In genomic region chr19:1041835-1042685, GRCh38 we compare ENCODE assay signal across 13 cellular contexts. TPM values are rescaled to one million over a fixed set of nuclear protein-coding genes. Genes with fewer than 3 reads are reported as not detected.
DNase-seq lines count a peak whose midpoint lies in the region; ATAC-seq and TF ChIP-seq lines count a peak whose summit lies in the region.
"Had no signal": no experiment of that assay in that cellular context is flagged by ENCODE, and none has a peak within 500 bp of the region (broad histone marks: within the 10 kb centered on the region; RNA-seq: fewer than 3 reads in every experiment).

No MANE protein-coding gene starts in this region.

- H3K4me3 ChIP-seq in suprapubic skin, result peak overlapping the region; percentile 54
- no peak overlapping the region for H3K4me3 ChIP-seq in SK-N-SH (ENCODE audit: low read depth in 2 of 2, low read length in 1 of 2)

- TF ChIP-seq RAD21 in SK-N-SH (IDR thresholded peaks at IDR 0.05; ENCODE audit: low read length), result no peak

- H3K36me3 ChIP-seq in suprapubic skin (peaks cover 14% of the 10 kb centered on the region), SK-N-SH (replicated peaks in 1 of 2; ENCODE audit: control insufficient read depth in 1 of 2, insufficient read depth in 2 of 2, low read length in 1 of 2) (peaks cover 8% of the 10 kb centered on the region in 2 experiments)

- H3K27me3 ChIP-seq in suprapubic skin (no peaks in the 10 kb centered on the region), SK-N-SH (ENCODE audit: insufficient read depth) (no peaks in the 10 kb centered on the region)
- H3K27me3 ChIP-seq: SJSA1 had no signal

- POLR2A ChIA-PET in RWPE1 (lab: Yijun Ruan, JAX; ENCODE audit: low non-redundant PET), result no interaction called here
- POLR2A ChIA-PET in SK-N-SH (lab: Yijun Ruan, JAX), result interaction anchor here (0.8 to 1.2 kb wide), 3 partner anchors 15 to 62 kb away, joined by 3 to 4 read pairs (median 3); partner anchors contain the start of gene GPX4

- H3K79me2 ChIP-seq in SK-N-SH (ENCODE audit: insufficient read depth), result no peaks in the 10 kb centered on the region

- CTCF ChIA-PET in RWPE1 (lab: Yijun Ruan, JAX) (interaction anchor here (0.5 to 0.6 kb wide), 2 partner anchors 43 to 185 kb away, joined by 3 read pairs; no protein-coding TSS in a partner anchor), SK-N-SH (lab: Yijun Ruan, JAX) (interaction anchor here (0.6 to 1.8 kb wide), 7 partner anchors 12 to 202 kb away, joined by 3 to 6 read pairs (median 3); no protein-coding TSS in a partner anchor)

- peak; percentile 70 for DNase-seq in Right ventricle myocardium inferior (ENCODE audit: missing footprints)
- no peak for DNase-seq in cardiac septum (ENCODE audit: low spot score)
- no peak for DNase-seq in RWPE1 (ENCODE audit: low spot score)
- DNase-seq in islet precursor cell, result peak; percentile 48
- DNase-seq in suprapubic skin (ENCODE audit: low spot score in 2 of 2), result peak in 1 of 2 donors; percentile 87
- no peak for DNase-seq in SK-N-SH
- no peak for DNase-seq in posterior vena cava (ENCODE audit: low spot score)

- no CpG with 5 or more reads among the region's 43 CpGs for WGBS in suprapubic skin
- 40% methylated on average over 15 of the region's 43 CpGs for WGBS in SK-N-SH (ENCODE audit: low lambda C conversion rate)

- H3K4me1 ChIP-seq in suprapubic skin (peaks cover 60% of the 10 kb centered on the region), SK-N-SH (ENCODE audit: control insufficient read depth in 1 of 2, insufficient read depth in 2 of 2, low read depth in 1 of 2, low read length in 1 of 2) (peaks cover 0 to 31% of the 10 kb centered on the region in 2 experiments; a peak in 2 of 4 replicates)

- H3K9me2 ChIP-seq in SK-N-SH, result no peaks in the 10 kb centered on the region

- TF ChIP-seq CTCF in RWPE1 (conservative IDR thresholded peaks at IDR 0.05; ENCODE audit: low read depth) (no peak), suprapubic skin (IDR thresholded peaks at IDR 0.05) (no peak), SK-N-SH (IDR thresholded peaks at IDR 0.05) (no peak)

- ATAC-seq in Right ventricle myocardium inferior (no peak), HG02678 (IDR thresholded peaks at IDR 0.05; ENCODE audit: unreplicated experiment) (no peak)

- H3K9me3 ChIP-seq in suprapubic skin, result no peaks in the 10 kb centered on the region
- H3K9me3 ChIP-seq in SK-N-SH, result no peaks in the 10 kb centered on the region
- H3K9me3 ChIP-seq: SJSA1 had no signal

- TF ChIP-seq POLR2A in suprapubic skin (IDR thresholded peaks at IDR 0.05), result no peak

- peaks cover 16% of the 10 kb centered on the region for H4K20me1 ChIP-seq in SK-N-SH (ENCODE audit: insufficient read depth)

- no peak overlapping the region for H2AFZ ChIP-seq in SK-N-SH (ENCODE audit: low read depth)

- no peak overlapping the region for H3K4me2 ChIP-seq in SK-N-SH

- H3F3A ChIP-seq in SK-N-SH (replicated peaks; ENCODE audit: insufficient read depth), result peaks cover 26% of the 10 kb centered on the region

- TF ChIP-seq EP300 in suprapubic skin (IDR thresholded peaks at IDR 0.05) (no peak), SK-N-SH (IDR thresholded peaks at IDR 0.05; ENCODE audit: borderline replicate concordance in 1 of 2, low read depth in 1 of 2, low read length in 1 of 2) (no peak)

- peak overlapping the region; percentile 81 for H3K27ac ChIP-seq in RWPE1
- H3K27ac ChIP-seq in suprapubic skin, result peak overlapping the region; percentile 69
- no peak overlapping the region for H3K27ac ChIP-seq in SK-N-SH (ENCODE audit: low read depth in 2 of 2, low read length in 1 of 2)
- H3K27ac ChIP-seq: KMS-11, SJSA1 had no signal

- H3K9ac ChIP-seq in SK-N-SH, result no peak overlapping the region
- H3K9ac ChIP-seq: KMS-11 had no signal

- intact Hi-C loops in Right ventricle myocardium inferior (cut with DNase I) (loop anchor here (5.0 kb wide), 1 partner anchor 55 kb away; the partner anchor contains the start of gene POLR2E), cardiac septum (cut with DNase I) (no loop called here), posterior vena cava (cut with DNase I) (no loop called here)

TF ChIP-seq in SK-N-SH, 30 proteins besides CTCF, POLR2A, EP300 and RAD21 (continues in another document):
- TF ChIP-seq SIN3A (IDR thresholded peaks at IDR 0.05; ENCODE audit: borderline replicate concordance, low read depth, low read length) (no peak), EZH2phosphoT487 (IDR thresholded peaks at IDR 0.05; ENCODE audit: borderline replicate concordance, low read depth) (no peak), TAF1 (IDR thresholded peaks at IDR 0.05; ENCODE audit: borderline replicate concordance, low read depth, low read length) (no peak), JUND (IDR thresholded peaks at IDR 0.05) (no peak), CHD2 (IDR thresholded peaks at IDR 0.05; ENCODE audit: low read length, partially characterized antibody) (no peak), IRF3 (IDR thresholded peaks at IDR 0.05; ENCODE audit: low read depth, low read length) (no peak), USF2 (IDR thresholded peaks at IDR 0.05; ENCODE audit: borderline replicate concordance, low read depth, low read length) (no peak), ELF1 (IDR thresholded peaks at IDR 0.05) (no peak), FOSL2 (IDR thresholded peaks at IDR 0.05; ENCODE audit: borderline replicate concordance, low read depth) (no peak)
- TF ChIP-seq, protein P1, sequence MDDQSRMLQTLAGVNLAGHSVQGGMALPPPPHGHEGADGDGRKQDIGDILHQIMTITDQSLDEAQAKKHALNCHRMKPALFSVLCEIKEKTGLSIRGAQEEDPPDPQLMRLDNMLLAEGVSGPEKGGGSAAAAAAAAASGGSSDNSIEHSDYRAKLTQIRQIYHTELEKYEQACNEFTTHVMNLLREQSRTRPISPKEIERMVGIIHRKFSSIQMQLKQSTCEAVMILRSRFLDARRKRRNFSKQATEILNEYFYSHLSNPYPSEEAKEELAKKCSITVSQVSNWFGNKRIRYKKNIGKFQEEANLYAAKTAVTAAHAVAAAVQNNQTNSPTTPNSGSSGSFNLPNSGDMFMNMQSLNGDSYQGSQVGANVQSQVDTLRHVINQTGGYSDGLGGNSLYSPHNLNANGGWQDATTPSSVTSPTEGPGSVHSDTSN (IDR thresholded peaks at IDR 0.05), result no peak
- TF ChIP-seq, protein P2, sequence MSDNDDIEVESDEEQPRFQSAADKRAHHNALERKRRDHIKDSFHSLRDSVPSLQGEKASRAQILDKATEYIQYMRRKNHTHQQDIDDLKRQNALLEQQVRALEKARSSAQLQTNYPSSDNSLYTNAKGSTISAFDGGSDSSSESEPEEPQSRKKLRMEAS (IDR thresholded peaks at IDR 0.05; ENCODE audit: low read depth), result no peak

RNA-seq across cellular contexts. Expression of gene ABCA7, which starts 2.2 kb away (rescaled TPM):
- 7.7 TPM for total RNA-seq in Right ventricle myocardium inferior
- 10.5 TPM for total RNA-seq in cardiac septum
- total RNA-seq in suprapubic skin, result 10 to 100 TPM; 29.8 to 97.6 (median 47.5) TPM
- 7.8 and 8.3 TPM in 2 replicates for polyA plus RNA-seq in SK-N-SH (2012; rRNA removed)
- polyA plus RNA-seq in SK-N-SH (2012; cell fraction: cytosol; rRNA removed), result 3.1 and 3.9 TPM in 2 replicates
- polyA plus RNA-seq in SK-N-SH (2012; cell fraction: nucleus; rRNA removed), result 53.6 and 91.8 TPM in 2 replicates
- 1 to 10 TPM; 4.0 to 4.4 TPM for total RNA-seq in posterior vena cava

RNA-seq across cellular contexts. Expression of gene CNN2, which starts 15.7 kb away (rescaled TPM):
- total RNA-seq in Right ventricle myocardium inferior (69.3 TPM), cardiac septum (44.8 TPM), suprapubic skin (10 to 100 TPM; 44.0 to 75.1 (median 68.4) TPM), posterior vena cava (100 to 1,000 TPM in 1 of 2 donors, 10 to 100 TPM in 1; 94.7 to 136 TPM)
- 152 and 279 TPM in 2 replicates for polyA plus RNA-seq in SK-N-SH (2012; rRNA removed)
- polyA plus RNA-seq in SK-N-SH (2012; cell fraction: cytosol; rRNA removed), result 125 and 167 TPM in 2 replicates
- polyA plus RNA-seq in SK-N-SH (2012; cell fraction: nucleus; rRNA removed), result 199 and 204 TPM in 2 replicates

RNA-seq across cellular contexts. Expression of gene RNU6-2, which starts 20.7 kb away (rescaled TPM):
- total RNA-seq in Right ventricle myocardium inferior (not detected), cardiac septum (not detected), suprapubic skin (not detected), posterior vena cava (not detected)
- polyA plus RNA-seq in SK-N-SH (2012; rRNA removed), result not detected in 2 replicates
- not detected in 2 replicates for polyA plus RNA-seq in SK-N-SH (2012; cell fraction: cytosol; rRNA removed)
- polyA plus RNA-seq in SK-N-SH (2012; cell fraction: nucleus; rRNA removed), result not detected in 2 replicates
- total RNA-seq: dermis microvascular lymphatic vessel endothelial cell, kidney epithelial cell, SJSA1, temporal lobe had no signal

RNA-seq across cellular contexts. Expression of gene TMEM259, which starts 21.1 kb away (rescaled TPM):
- 106 TPM for total RNA-seq in Right ventricle myocardium inferior
- 125 TPM for total RNA-seq in cardiac septum
- total RNA-seq in suprapubic skin, result 100 to 1,000 TPM; 165 to 349 (median 243) TPM
- polyA plus RNA-seq in SK-N-SH (2012; rRNA removed), result 138 and 145 TPM in 2 replicates
- 38.8 and 61.9 TPM in 2 replicates for polyA plus RNA-seq in SK-N-SH (2012; cell fraction: cytosol; rRNA removed)
- polyA plus RNA-seq in SK-N-SH (2012; cell fraction: nucleus; rRNA removed), result 879 TPM in 2 replicates
- total RNA-seq in posterior vena cava, result 10 to 100 TPM; 96.5 to 99.8 TPM

RNA-seq across cellular contexts. Expression of gene ARHGAP45, which starts 24.9 kb away (rescaled TPM):
- total RNA-seq in Right ventricle myocardium inferior (6.6 TPM), cardiac septum (3.7 TPM), suprapubic skin (10 to 100 TPM; 11.5 to 13.4 (median 12.6) TPM), posterior vena cava (10 to 100 TPM in 1 of 2 donors, 1 to 10 TPM in 1; 10.0 to 26.8 TPM)
- polyA plus RNA-seq in SK-N-SH (2012; rRNA removed), result 2.8 and 4.2 TPM in 2 replicates
- polyA plus RNA-seq in SK-N-SH (2012; cell fraction: cytosol; rRNA removed), result 1.7 and 2.5 TPM in 2 replicates
- 5.9 and 9.7 TPM in 2 replicates for polyA plus RNA-seq in SK-N-SH (2012; cell fraction: nucleus; rRNA removed)

Comparison
In these comparisons a context has a peak if more than half of its experiments do, and no peak if none do; other contexts are left out.
1. DNase-seq: peak in Right ventricle myocardium inferior (single experiment) and islet precursor cell (single experiment); none in cardiac septum (single experiment), RWPE1 (single experiment), SK-N-SH (single experiment) and posterior vena cava (single experiment).
2. H3K27ac ChIP-seq: peak in RWPE1 (single experiment) and suprapubic skin (single experiment); none in SK-N-SH (0 of 2).